Comparison of ENCODE assay signal across 2 cellular contexts in the genomic region with DNA sequence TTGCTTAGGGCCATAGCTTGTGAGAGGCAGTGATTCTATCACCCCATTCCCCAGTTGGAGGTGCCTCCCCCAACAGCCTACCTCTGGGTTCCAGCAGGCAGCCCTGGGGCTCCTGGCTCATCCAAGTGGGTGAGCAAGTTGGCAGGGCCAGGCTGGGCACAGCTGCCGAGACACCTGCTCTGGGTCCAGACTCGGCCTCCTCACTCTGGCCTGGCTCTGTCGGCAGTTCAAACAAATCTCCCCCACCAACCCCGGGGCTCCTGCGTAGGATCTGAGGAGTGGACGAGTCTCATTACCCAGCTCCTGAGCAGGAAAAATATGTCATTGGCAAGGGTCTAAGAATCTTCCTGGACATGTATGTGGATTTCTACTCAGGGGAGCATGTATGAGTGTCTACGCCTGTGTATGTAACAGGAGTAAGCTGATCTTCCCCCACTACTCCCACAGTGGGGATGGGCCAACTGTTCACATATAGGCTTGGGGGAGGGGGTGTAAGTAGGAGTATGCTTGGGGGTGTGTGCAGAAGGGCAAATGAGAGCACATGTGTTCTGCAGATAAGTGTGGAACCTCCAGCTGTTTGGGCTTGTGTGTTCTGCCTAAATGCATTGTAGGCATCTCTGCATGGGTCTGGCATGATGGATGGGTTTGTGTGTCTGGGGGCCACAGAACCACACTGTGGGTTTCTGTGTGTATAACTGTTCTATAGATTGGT.
TF ChIP-seq lines count a peak whose summit lies in the region.

No MANE protein-coding gene starts in this region.

TF ChIP-seq in A549, 52 proteins besides CTCF, POLR2A, EP300 and RAD21 (continued from another document and continues in another):
- no peak for TF ChIP-seq CBX2 (IDR thresholded peaks at IDR 0.05; ENCODE audit: borderline replicate concordance, low read depth)
- no peak for TF ChIP-seq CHD4 (IDR thresholded peaks at IDR 0.05; ENCODE audit: borderline replicate concordance)
- TF ChIP-seq BHLHE40 (IDR thresholded peaks at IDR 0.05; ENCODE audit: low read depth, low read length): no peak
- TF ChIP-seq USF2 (IDR thresholded peaks at IDR 0.05): no peak
- no peak for TF ChIP-seq SMC3 (IDR thresholded peaks at IDR 0.05)
- TF ChIP-seq TP53 (CRISPR knock-in tag; IDR thresholded peaks at IDR 0.05): peak; percentile 96
- TF ChIP-seq EHMT2 (IDR thresholded peaks at IDR 0.05; ENCODE audit: low read depth): no peak
- peak; percentile 65; the same call in 1 of the 2 replicates for TF ChIP-seq EHF (CRISPR knock-in tag; IDR thresholded peaks at IDR 0.05)
- no peak; the same call in 1 of the 2 replicates for TF ChIP-seq HOXB13 (CRISPR knock-in tag; IDR thresholded peaks at IDR 0.05; ENCODE audit: low read depth)
- 0 out of 2 replicates have a peak, but pooled peaks have one; percentile 8 for TF ChIP-seq NFE2L2 (conservative IDR thresholded peaks at IDR 0.05; ENCODE audit: low read length)
- TF ChIP-seq MAFK (IDR thresholded peaks at IDR 0.05; ENCODE audit: partially characterized antibody): no peak
- no peak for TF ChIP-seq NPAS2 (CRISPR knock-in tag; IDR thresholded peaks at IDR 0.05; ENCODE audit: borderline replicate concordance)
- 0 out of 2 replicates have a peak, but pooled peaks have one; percentile 20 for TF ChIP-seq HDAC2 (IDR thresholded peaks at IDR 0.05)
- no peak for TF ChIP-seq FOSL2 (IDR thresholded peaks at IDR 0.05)
- peak; percentile 67 for TF ChIP-seq FOSL2 (CRISPR knock-in tag; IDR thresholded peaks at IDR 0.05)
- peak; percentile 99 for TF ChIP-seq TFCP2L1 (CRISPR knock-in tag; IDR thresholded peaks at IDR 0.05)
- no peak for TF ChIP-seq NR3C1 (IDR thresholded peaks at IDR 0.05)
- TF ChIP-seq RCOR1 (IDR thresholded peaks at IDR 0.05; ENCODE audit: low read depth, low read length): no peak
- TF ChIP-seq, protein P1, sequence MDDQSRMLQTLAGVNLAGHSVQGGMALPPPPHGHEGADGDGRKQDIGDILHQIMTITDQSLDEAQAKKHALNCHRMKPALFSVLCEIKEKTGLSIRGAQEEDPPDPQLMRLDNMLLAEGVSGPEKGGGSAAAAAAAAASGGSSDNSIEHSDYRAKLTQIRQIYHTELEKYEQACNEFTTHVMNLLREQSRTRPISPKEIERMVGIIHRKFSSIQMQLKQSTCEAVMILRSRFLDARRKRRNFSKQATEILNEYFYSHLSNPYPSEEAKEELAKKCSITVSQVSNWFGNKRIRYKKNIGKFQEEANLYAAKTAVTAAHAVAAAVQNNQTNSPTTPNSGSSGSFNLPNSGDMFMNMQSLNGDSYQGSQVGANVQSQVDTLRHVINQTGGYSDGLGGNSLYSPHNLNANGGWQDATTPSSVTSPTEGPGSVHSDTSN (IDR thresholded peaks at IDR 0.05): peak; percentile 93
- TF ChIP-seq MYC (IDR thresholded peaks at IDR 0.05; ENCODE audit: borderline replicate concordance, low read length): peak; percentile 67
- TF ChIP-seq JUN (IDR thresholded peaks at IDR 0.05): peak; percentile 99
- TF ChIP-seq, protein P2, sequence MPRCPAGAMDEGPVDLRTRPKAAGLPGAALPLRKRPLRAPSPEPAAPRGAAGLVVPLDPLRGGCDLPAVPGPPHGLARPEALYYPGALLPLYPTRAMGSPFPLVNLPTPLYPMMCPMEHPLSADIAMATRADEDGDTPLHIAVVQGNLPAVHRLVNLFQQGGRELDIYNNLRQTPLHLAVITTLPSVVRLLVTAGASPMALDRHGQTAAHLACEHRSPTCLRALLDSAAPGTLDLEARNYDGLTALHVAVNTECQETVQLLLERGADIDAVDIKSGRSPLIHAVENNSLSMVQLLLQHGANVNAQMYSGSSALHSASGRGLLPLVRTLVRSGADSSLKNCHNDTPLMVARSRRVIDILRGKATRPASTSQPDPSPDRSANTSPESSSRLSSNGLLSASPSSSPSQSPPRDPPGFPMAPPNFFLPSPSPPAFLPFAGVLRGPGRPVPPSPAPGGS (IDR thresholded peaks at IDR 0.05): peak; percentile 85; the same call in 2 of the 3 replicates
- TF ChIP-seq MAZ (IDR thresholded peaks at IDR 0.05; ENCODE audit: borderline replicate concordance, low read depth, low read length): 0 out of 2 replicates have a peak, but pooled peaks have one; percentile 9
- TF ChIP-seq FOSB (CRISPR knock-in tag; IDR thresholded peaks at IDR 0.05): peak; percentile 98
- TF ChIP-seq, protein P3, sequence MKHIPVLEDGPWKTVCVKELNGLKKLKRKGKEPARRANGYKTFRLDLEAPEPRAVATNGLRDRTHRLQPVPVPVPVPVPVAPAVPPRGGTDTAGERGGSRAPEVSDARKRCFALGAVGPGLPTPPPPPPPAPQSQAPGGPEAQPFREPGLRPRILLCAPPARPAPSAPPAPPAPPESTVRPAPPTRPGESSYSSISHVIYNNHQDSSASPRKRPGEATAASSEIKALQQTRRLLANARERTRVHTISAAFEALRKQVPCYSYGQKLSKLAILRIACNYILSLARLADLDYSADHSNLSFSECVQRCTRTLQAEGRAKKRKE (CRISPR knock-in tag; IDR thresholded peaks at IDR 0.05; ENCODE audit: low read depth): no peak
- no peak for TF ChIP-seq PHF8 (IDR thresholded peaks at IDR 0.05; ENCODE audit: borderline replicate concordance, low read depth)
- TF ChIP-seq HEYL (CRISPR knock-in tag; IDR thresholded peaks at IDR 0.05): peak; percentile 29; the same call in 1 of the 2 replicates
- TF ChIP-seq CEBPB (IDR thresholded peaks at IDR 0.05): peak in 1 of 2 experiments; percentile 15; a peak in 1 of 4 replicates
- TF ChIP-seq, protein P4, sequence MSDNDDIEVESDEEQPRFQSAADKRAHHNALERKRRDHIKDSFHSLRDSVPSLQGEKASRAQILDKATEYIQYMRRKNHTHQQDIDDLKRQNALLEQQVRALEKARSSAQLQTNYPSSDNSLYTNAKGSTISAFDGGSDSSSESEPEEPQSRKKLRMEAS (IDR thresholded peaks at IDR 0.05): peak; percentile 83
- no peak for TF ChIP-seq ZNF302 (CRISPR knock-in tag; IDR thresholded peaks at IDR 0.05)
- TF ChIP-seq ZC3H11A (IDR thresholded peaks at IDR 0.05): no peak
- TF ChIP-seq, protein P5, sequence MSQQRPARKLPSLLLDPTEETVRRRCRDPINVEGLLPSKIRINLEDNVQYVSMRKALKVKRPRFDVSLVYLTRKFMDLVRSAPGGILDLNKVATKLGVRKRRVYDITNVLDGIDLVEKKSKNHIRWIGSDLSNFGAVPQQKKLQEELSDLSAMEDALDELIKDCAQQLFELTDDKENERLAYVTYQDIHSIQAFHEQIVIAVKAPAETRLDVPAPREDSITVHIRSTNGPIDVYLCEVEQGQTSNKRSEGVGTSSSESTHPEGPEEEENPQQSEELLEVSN (IDR thresholded peaks at IDR 0.05; ENCODE audit: borderline replicate concordance, low read depth): no peak; the same call in 1 of the 2 replicates
- TF ChIP-seq JUNB (IDR thresholded peaks at IDR 0.05): peak; percentile 30; the same call in 1 of the 2 replicates
- TF ChIP-seq HOXA7 (CRISPR knock-in tag; IDR thresholded peaks at IDR 0.05): peak; percentile 99
- TF ChIP-seq KDM5A (IDR thresholded peaks at IDR 0.05): no peak
- TF ChIP-seq ZSCAN20 (CRISPR knock-in tag; IDR thresholded peaks at IDR 0.05): peak; percentile 15; the same call in 1 of the 2 replicates

TF ChIP-seq in HEK293, 187 proteins besides CTCF, POLR2A, EP300 and RAD21 (continued from another document):
- peak; percentile 75 for TF ChIP-seq ZNF398 (tag by site-specific recombination; IDR thresholded peaks at IDR 0.05)
- peak; percentile 99 for TF ChIP-seq EGR2 (tag by site-specific recombination; IDR thresholded peaks at IDR 0.05; ENCODE audit: low read depth)
- TF ChIP-seq ZBTB17 (tag by site-specific recombination; IDR thresholded peaks at IDR 0.05): peak; percentile 57; the same call in 1 of the 2 replicates
- TF ChIP-seq ZSCAN30 (tag by site-specific recombination; IDR thresholded peaks at IDR 0.05): no peak
- TF ChIP-seq KLF9 (tag by site-specific recombination; IDR thresholded peaks at IDR 0.05; ENCODE audit: low read depth): 0 out of 2 replicates have a peak, but pooled peaks have one; percentile 15
- peak; percentile 77 for TF ChIP-seq TCF7L2 (IDR thresholded peaks at IDR 0.05; ENCODE audit: borderline replicate concordance, low read depth, low read length)
- TF ChIP-seq, protein P6, sequence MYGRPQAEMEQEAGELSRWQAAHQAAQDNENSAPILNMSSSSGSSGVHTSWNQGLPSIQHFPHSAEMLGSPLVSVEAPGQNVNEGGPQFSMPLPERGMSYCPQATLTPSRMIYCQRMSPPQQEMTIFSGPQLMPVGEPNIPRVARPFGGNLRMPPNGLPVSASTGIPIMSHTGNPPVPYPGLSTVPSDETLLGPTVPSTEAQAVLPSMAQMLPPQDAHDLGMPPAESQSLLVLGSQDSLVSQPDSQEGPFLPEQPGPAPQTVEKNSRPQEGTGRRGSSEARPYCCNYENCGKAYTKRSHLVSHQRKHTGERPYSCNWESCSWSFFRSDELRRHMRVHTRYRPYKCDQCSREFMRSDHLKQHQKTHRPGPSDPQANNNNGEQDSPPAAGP (tag by site-specific recombination; IDR thresholded peaks at IDR 0.05): no peak
- peak; percentile 81 for TF ChIP-seq ZNF341 (tag by site-specific recombination; IDR thresholded peaks at IDR 0.05; ENCODE audit: low read depth)
- peak; percentile 80 for TF ChIP-seq GLIS1 (tag by site-specific recombination; IDR thresholded peaks at IDR 0.05)
- TF ChIP-seq ZNF560 (tag by site-specific recombination; IDR thresholded peaks at IDR 0.05; ENCODE audit: borderline replicate concordance): no peak
- no peak for TF ChIP-seq YY2 (tag by site-specific recombination; IDR thresholded peaks at IDR 0.05)
- TF ChIP-seq ZFP3 (tag by site-specific recombination; IDR thresholded peaks at IDR 0.05; ENCODE audit: low read depth): no peak
- TF ChIP-seq ZFHX2 (tag by site-specific recombination; conservative IDR thresholded peaks at IDR 0.05): peak; percentile 97
- peak; percentile 71 for TF ChIP-seq KLF10 (tag by site-specific recombination; IDR thresholded peaks at IDR 0.05)
- TF ChIP-seq ZEB2 (tag by site-specific recombination; IDR thresholded peaks at IDR 0.05): no peak
- TF ChIP-seq ZNF610 (tag by site-specific recombination; IDR thresholded peaks at IDR 0.05; ENCODE audit: borderline replicate concordance): no peak
- TF ChIP-seq ZNF600 (tag by site-specific recombination; IDR thresholded peaks at IDR 0.05): peak; percentile 89
